In the genomic region with DNA sequence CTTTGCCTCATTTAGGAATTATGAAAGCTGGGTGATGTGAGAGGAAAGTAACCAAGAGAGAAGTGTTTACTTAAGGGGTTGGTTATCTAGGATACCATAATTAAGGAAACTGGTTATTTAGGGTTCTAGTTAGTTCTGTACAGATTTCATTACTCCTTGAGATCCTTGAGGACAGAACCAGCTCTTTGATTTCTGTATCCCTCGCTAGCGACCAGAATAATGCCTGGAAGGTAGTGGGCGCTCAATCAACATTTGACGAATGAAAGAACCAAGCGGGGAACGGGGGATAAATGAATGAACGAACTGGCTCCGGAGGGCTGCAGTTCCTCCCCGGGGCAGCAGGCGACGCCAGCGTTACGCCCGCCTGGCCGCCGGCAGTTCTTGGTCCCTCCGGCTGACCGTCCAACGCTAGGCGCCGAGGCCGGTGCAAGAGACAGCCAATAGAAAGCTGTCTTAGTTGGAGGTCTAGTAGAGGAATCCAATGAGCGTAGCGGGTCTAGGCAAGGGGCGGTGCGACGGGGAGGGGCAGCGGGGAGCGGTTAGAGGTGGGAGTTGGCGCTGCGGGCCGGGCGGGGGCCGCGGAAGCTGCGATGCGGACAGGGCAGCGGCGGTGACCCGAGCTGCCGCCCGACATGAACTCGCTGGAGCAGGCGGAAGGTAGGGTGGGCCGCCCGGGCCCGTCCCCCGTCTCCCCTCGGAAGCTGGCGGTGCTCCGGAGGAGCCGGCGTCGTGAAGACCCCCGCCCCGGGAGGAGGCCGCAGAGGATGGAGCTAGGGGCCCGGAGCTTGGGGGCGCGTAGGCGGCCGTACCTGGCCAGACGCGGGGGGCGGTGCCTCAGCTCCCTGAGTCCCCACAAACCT, we compare ENCODE assay signal across 8 cellular contexts. TPM values are rescaled to one million over a fixed set of nuclear protein-coding genes. Genes with fewer than 3 reads are reported as not detected.
A peak's percentile ranks its signal among the peaks of the same experiment; 100 is the strongest.
DNase-seq lines count a peak whose midpoint lies in the region; ATAC-seq and TF ChIP-seq lines count a peak whose summit lies in the region.

A gene with protein sequence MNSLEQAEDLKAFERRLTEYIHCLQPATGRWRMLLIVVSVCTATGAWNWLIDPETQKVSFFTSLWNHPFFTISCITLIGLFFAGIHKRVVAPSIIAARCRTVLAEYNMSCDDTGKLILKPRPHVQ (plus strand): TSS at position 542 of the 860 bp plus-strand sequence. CDS start 91 bp downstream, at position 633.

- TF ChIP-seq CTCF in Peyer's patch (IDR thresholded peaks at IDR 0.05) (peak; percentile 100), esophagus muscularis mucosa (IDR thresholded peaks at IDR 0.05) (peak in 2 of 3 experiments; percentile 100)

- WGBS in esophagus muscularis mucosa: under 1% methylated on average over 43 of the region's 65 CpGs

- peak; percentile 99 for ATAC-seq in GM21786 (IDR thresholded peaks at IDR 0.05; ENCODE audit: unreplicated experiment)

- H3K4me1 ChIP-seq in Peyer's patch (peaks cover 0 to 18% (median 3%) of the 10 kb centered on the region in 4 donors), esophagus muscularis mucosa (peaks cover 23 to 38% (median 31%) of the 10 kb centered on the region in 4 donors)

- peak within 1 kb of the TSS; percentile 90 to 99 (median 93) for H3K4me3 ChIP-seq in Peyer's patch
- peak within 1 kb of the TSS; percentile 77 to 99 (median 94) for H3K4me3 ChIP-seq in esophagus muscularis mucosa

- H3K27ac ChIP-seq in KOPT-K1 (ENCODE audit: low read depth, low read length, poor library complexity, severe bottlenecking) (peak within 1 kb of the TSS; percentile 67), Peyer's patch (peak within 1 kb of the TSS; percentile 75 to 87 (median 83)), esophagus muscularis mucosa (replicated peaks in 1 of 4) (peak within 1 kb of the TSS; percentile 79 to 89 (median 86))

- H3K9me3 ChIP-seq in KOPT-K1 (ENCODE audit: insufficient read depth, low read length, poor library complexity, severe bottlenecking) (no peaks in the 10 kb centered on the region), Peyer's patch (no peaks in the 10 kb centered on the region), esophagus muscularis mucosa (no peaks in the 10 kb centered on the region)

- intact Hi-C loops in esophagus muscularis mucosa (cut with DNase I): loop anchor here (2.0 to 10.0 kb wide), 5 partner anchors 42 to 770 kb away; a partner anchor contains a TSS

- H3K36me3 ChIP-seq in KOPT-K1 (ENCODE audit: insufficient read depth, low read length) (peaks cover 18% of the 10 kb centered on the region), Peyer's patch (peaks cover 0 to 6% (median 0%) of the 10 kb centered on the region in 3 donors), esophagus muscularis mucosa (peaks cover 0 to 12% (median 2%) of the 10 kb centered on the region in 4 donors)

- DNase-seq in Daoy (ENCODE audit: low read depth) (peak; percentile 94), Peyer's patch (peak; percentile 91 to 96 (median 96)), esophagus muscularis mucosa (ENCODE audit: extremely low spot score) (peak; percentile 97), myocyte (ENCODE audit: low read depth) (peak; percentile 98)
- DNase-seq in activated T-cell treated with anti-CD3 and anti-CD28 coated beads, Interleukin-2, amount 50 U/mL, for 48 hours: peak; percentile 96
- DNase-seq in stimulated activated CD8-positive, alpha-beta memory T cell treated with anti-CD3 and anti-CD28 coated beads, Interleukin-7, amount 100 ng/mL, for 48 hours (ENCODE audit: extremely low read depth in 1 of 2, low read depth in 1 of 2): peak; percentile 84 to 90

- H3K27me3 ChIP-seq in Peyer's patch: no peaks in the 10 kb centered on the region
- H3K27me3 ChIP-seq in esophagus muscularis mucosa: no peaks in the 10 kb centered on the region

- peak; percentile 39 to 59 for TF ChIP-seq POLR2A in Peyer's patch (IDR thresholded peaks at IDR 0.05)
- TF ChIP-seq POLR2A in esophagus muscularis mucosa (IDR thresholded peaks at IDR 0.05; ENCODE audit: low read depth): no peak

- TF ChIP-seq EP300 in esophagus muscularis mucosa (IDR thresholded peaks at IDR 0.05): no peak

RNA-seq across cellular contexts. Expression of the gene that starts here (rescaled TPM):
- 14.8 and 19.2 TPM in 2 replicates for total RNA-seq in Daoy (2014; rRNA removed; shearing (Covaris generic))
- 10 to 100 TPM; 12.4 to 25.6 (median 15.1) TPM for total RNA-seq in Peyer's patch
- 10 to 100 TPM; 11.2 to 18.7 (median 14.2) TPM for total RNA-seq in esophagus muscularis mucosa
- total RNA-seq in myocyte: 15.5 and 27.3 TPM in 2 replicates
- polyA plus RNA-seq in myocyte (2012): 17.9 TPM

Comparison
In these comparisons a context has a peak if more than half of its experiments do, and no peak if none do; other contexts are left out.
1. Peak in every context shown above with its lines: DNase-seq, ATAC-seq, H3K4me3 ChIP-seq and H3K27ac ChIP-seq.